ENCODE assay signal across 1 cellular context in genomic region chr14:20692111-20692751, GRCh38.
TF ChIP-seq lines count a peak whose summit lies in the region.

No MANE protein-coding gene starts in this region.

TF ChIP-seq in WTC11, 78 proteins besides CTCF, POLR2A, EP300 and RAD21 (continued from another document):
- TF ChIP-seq AR (CRISPR knock-in tag; IDR thresholded peaks at IDR 0.05) (no peak), PREB (CRISPR knock-in tag; IDR thresholded peaks at IDR 0.05; ENCODE audit: borderline replicate concordance) (no peak), ZNF532 (CRISPR knock-in tag; IDR thresholded peaks at IDR 0.05; ENCODE audit: borderline replicate concordance) (no peak)
